In the genomic region with DNA sequence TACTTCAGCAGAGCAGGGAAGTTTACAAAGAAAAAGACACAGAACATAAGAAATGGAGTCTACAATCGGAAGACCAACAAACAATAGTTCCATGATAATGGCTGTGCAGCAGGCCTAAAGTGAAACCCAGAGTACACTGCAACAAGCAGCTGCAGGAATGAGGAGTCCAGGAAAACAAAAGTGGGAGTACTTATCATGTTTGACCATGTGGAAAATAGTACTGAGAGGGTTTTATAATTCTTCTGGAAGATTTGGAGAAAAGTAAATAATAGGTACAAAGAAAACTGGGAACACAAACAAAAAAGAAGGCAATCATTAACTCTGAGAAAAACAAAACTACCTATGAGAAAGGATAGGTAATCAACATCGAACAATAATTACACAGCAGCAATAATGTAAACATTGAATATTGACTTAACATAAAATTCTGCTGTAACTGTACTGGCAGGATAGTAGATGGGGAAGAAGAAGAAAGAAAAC, we compare ENCODE assay signal across 14 cellular contexts.
DNase-seq lines count a peak whose midpoint lies in the region; ATAC-seq, FAIRE-seq and TF ChIP-seq lines count a peak whose summit lies in the region.
"Had no signal": no experiment of that assay in that cellular context is flagged by ENCODE, and none has a peak within 500 bp of the region (broad histone marks: within the 10 kb centered on the region; RNA-seq: fewer than 3 reads in every experiment).

No MANE protein-coding gene starts in this region.

- no peak overlapping the region for H3K27ac ChIP-seq in astrocyte (ENCODE audit: low read depth, low read length)

- no peaks in the 10 kb centered on the region for H4K20me1 ChIP-seq in astrocyte (ENCODE audit: insufficient read depth, low read length)

- H3K4me3 Mint-ChIP-seq in astrocyte (ENCODE audit: unreplicated experiment), result no peak overlapping the region
- H3K4me3 Mint-ChIP-seq in activated naive CD4-positive, alpha-beta T cell treated with anti-CD3 and anti-CD28 coated beads, Interleukin-2, amount 10 ng/mL, durations not matched to agents 7 days and 5 days, result no peak overlapping the region
- H3K4me3 Mint-ChIP-seq: CD4-positive, alpha-beta T cell had no signal

- H3K36me3 ChIP-seq in astrocyte (ENCODE audit: insufficient read depth, low read length) (peaks cover 7% of the 10 kb centered on the region), mucosa of descending colon (ENCODE audit: low read depth) (no peaks in the 10 kb centered on the region)

- FAIRE-seq in astrocyte (lab: Jason Lieb, UNC), result peak; percentile 37

- H3K4me1 ChIP-seq in astrocyte (ENCODE audit: insufficient read depth, low read length) (no peaks in the 10 kb centered on the region), mucosa of descending colon (ENCODE audit: low read depth) (peaks cover 3% of the 10 kb centered on the region)

- H3K9ac ChIP-seq in astrocyte (ENCODE audit: low read length), result no peak overlapping the region
- H3K9ac ChIP-seq: SK-N-SH had no signal

- intact Hi-C loops in mucosa of descending colon (cut with DNase I, micrococcal nuclease), result no loop called here

- no peaks in the 10 kb centered on the region for H3K9me3 ChIP-seq in astrocyte (ENCODE audit: insufficient read depth, low read depth, low read length)
- no peaks in the 10 kb centered on the region for H3K9me3 ChIP-seq in mucosa of descending colon
- H3K9me3 ChIP-seq: SK-N-SH had no signal

- no peaks in the 10 kb centered on the region for H3K27me3 ChIP-seq in astrocyte (ENCODE audit: insufficient read depth, low read length)

- H3K4me3 ChIP-seq in astrocyte (ENCODE audit: insufficient read depth, low read depth, low read length) (no peak overlapping the region), mucosa of descending colon (no peak overlapping the region)

- no peaks in the 10 kb centered on the region for H3K36me3 Mint-ChIP-seq in astrocyte (ENCODE audit: low read depth, unreplicated experiment)
- H3K36me3 Mint-ChIP-seq in activated naive CD4-positive, alpha-beta T cell treated with anti-CD3 and anti-CD28 coated beads, Interleukin-2, amount 10 ng/mL, durations not matched to agents 7 days and 5 days, result no peaks in the 10 kb centered on the region

- H2AFZ ChIP-seq in astrocyte (ENCODE audit: low read depth, low read length), result no peak overlapping the region

- CTCF ChIA-PET in activated naive CD4-positive, alpha-beta T cell treated with anti-CD3 and anti-CD28 coated beads, Interleukin-2, amount 10 ng/mL, durations not matched to agents 7 days and 5 days (lab: Charles Lee), result no interaction called here

- no peaks in the 10 kb centered on the region for H3K9me3 Mint-ChIP-seq in astrocyte (ENCODE audit: unreplicated experiment)
- peaks cover 2% of the 10 kb centered on the region for H3K9me3 Mint-ChIP-seq in activated naive CD4-positive, alpha-beta T cell treated with anti-CD3 and anti-CD28 coated beads, Interleukin-2, amount 10 ng/mL, durations not matched to agents 7 days and 5 days

- no peaks in the 10 kb centered on the region for H3K4me1 Mint-ChIP-seq in astrocyte (ENCODE audit: low read depth, unreplicated experiment)
- no peaks in the 10 kb centered on the region for H3K4me1 Mint-ChIP-seq in activated naive CD4-positive, alpha-beta T cell treated with anti-CD3 and anti-CD28 coated beads, Interleukin-2, amount 10 ng/mL, durations not matched to agents 7 days and 5 days

- peak; percentile 44 for DNase-seq in COR-L47 (lab: John Stamatoyannopoulos, UW)
- DNase-seq in HuH-7 (ENCODE audit: low spot score), result peak; percentile 70
- no peak for DNase-seq in astrocyte (ENCODE audit: low read depth)
- DNase-seq in mucosa of descending colon, result no peak
- DNase-seq in SIG-M5 (lab: John Stamatoyannopoulos, UW), result no peak
- DNase-seq in activated naive CD4-positive, alpha-beta T cell treated with anti-CD3 and anti-CD28 coated beads, Interleukin-2, amount 10 ng/mL, durations not matched to agents 7 days and 5 days, result no peak
- DNase-seq: ACHN; CD4-positive, alpha-beta T cell; GOT3; NCI-H1417 treated with DMSO at 0.1 percent for 48 hours; NCI-H2227 treated with DMSO at 0.1 percent for 48 hours; NCI-H524 treated with DMSO at 0.1 percent for 48 hours; SK-N-SH had no signal

- H3K79me2 ChIP-seq in astrocyte (ENCODE audit: insufficient read depth, low read length), result no peaks in the 10 kb centered on the region

- H3K27me3 Mint-ChIP-seq in astrocyte (ENCODE audit: low read depth, unreplicated experiment), result no peaks in the 10 kb centered on the region
- H3K27me3 Mint-ChIP-seq in activated naive CD4-positive, alpha-beta T cell treated with anti-CD3 and anti-CD28 coated beads, Interleukin-2, amount 10 ng/mL, durations not matched to agents 7 days and 5 days, result no peaks in the 10 kb centered on the region
- H3K27me3 Mint-ChIP-seq: CD4-positive, alpha-beta T cell had no signal

- no peak overlapping the region for H3K4me2 ChIP-seq in astrocyte (ENCODE audit: low read length)
- H3K4me2 ChIP-seq: SK-N-SH had no signal

- H3K27ac Mint-ChIP-seq in astrocyte (ENCODE audit: unreplicated experiment), result no peak overlapping the region
- no peak overlapping the region for H3K27ac Mint-ChIP-seq in activated naive CD4-positive, alpha-beta T cell treated with anti-CD3 and anti-CD28 coated beads, Interleukin-2, amount 10 ng/mL, durations not matched to agents 7 days and 5 days
- H3K27ac Mint-ChIP-seq: CD4-positive, alpha-beta T cell had no signal

- TF ChIP-seq CTCF in astrocyte (IDR thresholded peaks at IDR 0.05; ENCODE audit: insufficient read depth, low read depth, low read length) (no peak), mucosa of descending colon (IDR thresholded peaks at IDR 0.05) (no peak)

- ATAC-seq in mucosa of descending colon (peak; percentile 88), HG03571 (IDR thresholded peaks at IDR 0.05; ENCODE audit: unreplicated experiment) (no peak)

Comparison
In these comparisons a context has a peak if more than half of its experiments do, and no peak if none do; other contexts are left out.
1. DNase-seq: peak in COR-L47 (single experiment) and HuH-7 (single experiment); none in astrocyte (single experiment), mucosa of descending colon (0 of 3), SIG-M5 (single experiment) and activated naive CD4-positive, alpha-beta T cell treated with anti-CD3 and anti-CD28 coated beads, Interleukin-2, amount 10 ng/mL, durations not matched to agents 7 days and 5 days (single experiment).